Comparison of ENCODE assay signal across 11 cellular contexts in genomic region chr3:130839815-130840214, GRCh38. TPM values are rescaled to one million over a fixed set of nuclear protein-coding genes. Genes with fewer than 3 reads are reported as not detected.
A peak's percentile ranks its signal among the peaks of the same experiment; 100 is the strongest.
DNase-seq lines count a peak whose midpoint lies in the region; ATAC-seq and TF ChIP-seq lines count a peak whose summit lies in the region.
"Had no signal": no experiment of that assay in that cellular context is flagged by ENCODE, and none has a peak within 500 bp of the region (broad histone marks: within the 10 kb centered on the region; RNA-seq: fewer than 3 reads in every experiment).

No MANE protein-coding gene starts in this region.

- peak; percentile 51 for DNase-seq in NB4 (ENCODE audit: low read depth)
- DNase-seq in iPS DF 19.7 (ENCODE audit: low read depth, low spot score), result peak; percentile 68
- no peak for DNase-seq in PC-9
- no peak for DNase-seq in SW 1271 (lab: John Stamatoyannopoulos, UW)
- no peak for DNase-seq in NCI-H82 treated with DMSO at 0.1 percent for 48 hours (lab: John Stamatoyannopoulos, UW; ENCODE audit: unreplicated experiment)
- no peak for DNase-seq in NCI-H1930 (lab: John Stamatoyannopoulos, UW)
- DNase-seq: activated CD4-positive, alpha-beta T cell treated with anti-CD3 and anti-CD28 coated beads, Interleukin-2, amount 10 ng/mL, durations not matched to agents 24 days and 14 days; NCI-H1694 treated with DMSO at 0.1 percent for 48 hours had no signal

- no TSS peak for BruUV-seq in PC-9 (replicated peaks; lab: Mats Ljungman, UMichigan)

- no peaks in the 10 kb centered on the region for H3K36me3 ChIP-seq in HEK293 (ENCODE audit: control insufficient read depth in 2 of 2, insufficient read depth in 1 of 2, low read length in 2 of 2)
- H3K36me3 ChIP-seq in PC-9 (ENCODE audit: low read depth), result no peaks in the 10 kb centered on the region
- H3K36me3 ChIP-seq: cardiac muscle cell had no signal

- intact Hi-C loops in PC-9 (cut with micrococcal nuclease; ENCODE audit: unreplicated experiment), result no loop called here

- POLR2A ChIA-PET in HEK293 (lab: Yijun Ruan, JAX) (interaction anchor here (1.0 kb wide), 1 partner anchor 54 kb away, joined by 4 read pairs; the partner anchor contains the start of gene ATP2C1), PC-9 (lab: Charles Lee; ENCODE audit: unreplicated experiment) (no interaction called here)

- CTCF ChIA-PET in HEK293 (lab: Yijun Ruan, JAX), result no interaction called here
- CTCF ChIA-PET in PC-9 (lab: Charles Lee), result interaction anchor here (0.6 to 0.7 kb wide), 2 partner anchors 189 to 511 kb away, joined by 5 to 7 read pairs; no protein-coding TSS in a partner anchor

- no peaks in the 10 kb centered on the region for H3F3A ChIP-seq in PC-9 (ENCODE audit: insufficient read depth, low read depth)

- peak; percentile 60 for ATAC-seq in GM18519 (IDR thresholded peaks at IDR 0.05; ENCODE audit: low FRiP score, unreplicated experiment)

- H3K4me3 ChIP-seq in HEK293 (ENCODE audit: low read depth, low read length), result no peak overlapping the region
- H3K4me3 ChIP-seq in NB4 (ENCODE audit: low read depth, low read length), result no peak overlapping the region
- no peak overlapping the region for H3K4me3 ChIP-seq in PC-9
- H3K4me3 ChIP-seq: cardiac muscle cell had no signal

- no peak for TF ChIP-seq POLR2A in NB4 (IDR thresholded peaks at IDR 0.05; ENCODE audit: extremely low read depth, insufficient read length)

- H3K9me3 ChIP-seq in HEK293 (ENCODE audit: control insufficient read depth, insufficient read depth, low read depth, low read length) (no peaks in the 10 kb centered on the region), PC-9 (ENCODE audit: insufficient read depth, low read depth) (no peaks in the 10 kb centered on the region)

- no peaks in the 10 kb centered on the region for H4K20me1 ChIP-seq in PC-9 (ENCODE audit: insufficient read depth)

- TF ChIP-seq CTCF in HEK293 (tag by site-specific recombination; IDR thresholded peaks at IDR 0.05) (no peak), NB4 (IDR thresholded peaks at IDR 0.05; ENCODE audit: low read depth, low read length) (no peak), PC-9 (conservative IDR thresholded peaks at IDR 0.05) (no peak)

- H3K27ac ChIP-seq in HEK293 (ENCODE audit: extremely low read depth, low read depth, low read length), result no peak overlapping the region
- H3K27ac ChIP-seq in PC-9, result no peak overlapping the region
- H3K27ac ChIP-seq: cardiac muscle cell had no signal

- no peak overlapping the region for H2AFZ ChIP-seq in PC-9

- H3K4me1 ChIP-seq in HEK293 (ENCODE audit: control insufficient read depth, insufficient read depth, low read length), result 0 out of 2 replicates have a peak, but pooled peaks cover 2% of the 10 kb centered on the region
- no peaks in the 10 kb centered on the region for H3K4me1 ChIP-seq in PC-9 (replicated peaks; ENCODE audit: insufficient read depth)

- H3K9me2 ChIP-seq in PC-9 (ENCODE audit: insufficient read depth), result peaks cover 4% of the 10 kb centered on the region; the same call in 1 of the 2 replicates

- H3K27me3 ChIP-seq in PC-9 (ENCODE audit: insufficient read depth, low read depth), result no peaks in the 10 kb centered on the region
- H3K27me3 ChIP-seq: cardiac muscle cell had no signal

- H3K4me2 ChIP-seq in PC-9, result no peak overlapping the region

- no peaks in the 10 kb centered on the region for H3K79me2 ChIP-seq in PC-9 (ENCODE audit: low read depth)

TF ChIP-seq in HEK293, 187 proteins besides CTCF, POLR2A, EP300 and RAD21:
- TF ChIP-seq ZNF24 (tag by site-specific recombination; IDR thresholded peaks at IDR 0.05) (no peak), ZNF521 (tag by site-specific recombination; IDR thresholded peaks at IDR 0.05) (no peak), SCRT1 (tag by site-specific recombination; IDR thresholded peaks at IDR 0.05; ENCODE audit: borderline replicate concordance) (peak; percentile 59; the same call in 1 of the 2 replicates), ZFP69B (tag by site-specific recombination; IDR thresholded peaks at IDR 0.05) (no peak), PRDM4 (tag by site-specific recombination; IDR thresholded peaks at IDR 0.05) (peak; percentile 83), BCL6B (tag by site-specific recombination; IDR thresholded peaks at IDR 0.05) (peak; percentile 43; the same call in 1 of the 2 replicates), SCRT2 (tag by site-specific recombination; IDR thresholded peaks at IDR 0.05) (peak; percentile 93), ZNF449 (tag by site-specific recombination; IDR thresholded peaks at IDR 0.05) (peak; percentile 18; the same call in 1 of the 2 replicates)

RNA-seq across cellular contexts. Expression of gene ATP2C1, which starts 54.1 kb away (rescaled TPM):
- total RNA-seq in PC-9 (2021), result 88.9 and 101 TPM in 2 replicates

Comparison
In these comparisons a context has a peak if more than half of its experiments do, and no peak if none do; other contexts are left out.
1. DNase-seq: peak in NB4 (single experiment) and iPS DF 19.7 (single experiment); none in PC-9 (0 of 2), SW 1271 (0 of 2), NCI-H82 treated with DMSO at 0.1 percent for 48 hours (single experiment) and NCI-H1930 (0 of 2).